21 cellular contexts compared by ENCODE assay signal in the genomic region with DNA sequence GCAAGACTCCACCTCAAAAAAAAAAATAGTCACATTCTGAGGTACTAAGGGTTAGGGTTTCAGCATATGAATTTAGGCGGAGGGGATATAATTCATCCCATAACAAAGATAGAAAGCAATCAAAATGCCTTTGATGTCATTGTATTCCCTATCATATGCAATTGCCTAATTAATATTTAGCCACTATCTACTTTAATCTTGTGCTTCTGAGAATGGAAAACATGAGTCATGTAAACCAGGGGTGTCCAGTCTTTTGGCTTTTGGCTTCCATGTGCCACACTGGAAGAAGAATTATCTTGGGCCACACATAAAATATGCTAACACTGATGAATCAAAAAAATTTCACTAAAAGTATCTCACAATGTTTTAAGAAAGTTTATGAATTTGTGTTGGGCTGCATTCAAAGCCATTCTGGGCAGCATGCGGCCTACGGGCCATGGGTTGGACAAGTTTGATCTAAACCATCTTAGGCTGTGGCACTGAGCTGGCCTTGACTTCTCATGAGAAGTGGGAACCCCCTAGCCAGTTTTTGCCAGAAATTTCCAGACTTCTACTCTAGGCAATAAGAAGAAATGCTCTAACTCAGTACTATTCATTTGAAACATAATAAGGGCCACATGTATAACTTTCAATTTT.
A peak's percentile ranks its signal among the peaks of the same experiment; 100 is the strongest.
DNase-seq lines count a peak whose midpoint lies in the region; ATAC-seq, FAIRE-seq and TF ChIP-seq lines count a peak whose summit lies in the region.
"Had no signal": no experiment of that assay in that cellular context is flagged by ENCODE, and none has a peak within 500 bp of the region (broad histone marks: within the 10 kb centered on the region; RNA-seq: fewer than 3 reads in every experiment).

No MANE protein-coding gene starts in this region.

- no peak for DNase-seq in activated naive CD8-positive, alpha-beta T cell treated with anti-CD3 and anti-CD28 coated beads for 36 hours
- DNase-seq in chondrocyte (ENCODE audit: low spot score) (no peak), small intestine (peak; percentile 25), COLO829 (ENCODE audit: low spot score) (no peak), C1 segment of cervical spinal cord (lab: John Stamatoyannopoulos, UW) (no peak)
- no peak for DNase-seq in natural killer cell treated with Interleukin-12 subunit alpha and Interleukin-12 subunit beta and Interleukin-15 and Interleukin-18, amount 100 ng/mL, for 72 hours (ENCODE audit: low spot score)
- DNase-seq: 8988T; BE2C; CD4-positive, alpha-beta memory T cell; DMS79; NCI-H1048; NCI-H1436; NCI-H2029; NCI-H345; NCI-H524 treated with DMSO at 0.1 percent for 48 hours; PC-3; RPMI8226; SHP77 treated with DMSO at 0.1 percent for 48 hours had no signal

- H3K27ac ChIP-seq in small intestine (ENCODE audit: low read depth in 1 of 2, low read length in 1 of 2), result no peak overlapping the region
- H3K27ac ChIP-seq: KMS-11 had no signal

- H3K27me3 ChIP-seq in small intestine (ENCODE audit: control insufficient read depth in 2 of 2, insufficient read depth in 2 of 2, low read length in 2 of 2), result no peaks in the 10 kb centered on the region
- H3K27me3 ChIP-seq: BE2C had no signal

- no peak for FAIRE-seq in small intestine (lab: Jason Lieb, UNC)

- no peak overlapping the region for H3K4me3 ChIP-seq in small intestine (ENCODE audit: low read depth in 1 of 2, low read length in 2 of 2)

- no peak for ATAC-seq in GM18511 (IDR thresholded peaks at IDR 0.05; ENCODE audit: unreplicated experiment)
- no peak for ATAC-seq in natural killer cell treated with Interleukin-12 subunit alpha and Interleukin-12 subunit beta and Interleukin-15 and Interleukin-18, amount 100 ng/mL, for 72 hours
- ATAC-seq: PC-3 had no signal

- no peaks in the 10 kb centered on the region for H3K36me3 ChIP-seq in small intestine (ENCODE audit: control insufficient read depth in 2 of 2, insufficient read depth in 2 of 2, low read length in 2 of 2)
- H3K36me3 ChIP-seq: BE2C had no signal

- peaks cover 9% of the 10 kb centered on the region for H3K9me3 Mint-ChIP-seq in activated naive CD8-positive, alpha-beta T cell (ENCODE audit: low read depth)
- peaks cover 3% of the 10 kb centered on the region for H3K9me3 Mint-ChIP-seq in activated naive CD8-positive, alpha-beta T cell treated with anti-CD3 and anti-CD28 coated beads for 36 hours
- H3K9me3 Mint-ChIP-seq in chondrocyte (ENCODE audit: low read depth), result no peaks in the 10 kb centered on the region
- no peaks in the 10 kb centered on the region for H3K9me3 Mint-ChIP-seq in natural killer cell treated with Interleukin-12 subunit alpha and Interleukin-12 subunit beta and Interleukin-15 and Interleukin-18, amount 100 ng/mL, for 72 hours
- H3K9me3 Mint-ChIP-seq: CD4-positive, alpha-beta memory T cell had no signal

- H3K4me1 Mint-ChIP-seq in activated naive CD8-positive, alpha-beta T cell (ENCODE audit: low read depth), result peaks cover 46% of the 10 kb centered on the region
- H3K4me1 Mint-ChIP-seq in activated naive CD8-positive, alpha-beta T cell treated with anti-CD3 and anti-CD28 coated beads for 36 hours, result peaks cover 49% of the 10 kb centered on the region
- H3K4me1 Mint-ChIP-seq in chondrocyte (ENCODE audit: low read depth), result peaks cover 64% of the 10 kb centered on the region
- H3K4me1 Mint-ChIP-seq in natural killer cell treated with Interleukin-12 subunit alpha and Interleukin-12 subunit beta and Interleukin-15 and Interleukin-18, amount 100 ng/mL, for 72 hours (ENCODE audit: low read depth in 2 of 2), result no peaks in the 10 kb centered on the region

- no peak overlapping the region for H3K4me3 Mint-ChIP-seq in activated naive CD8-positive, alpha-beta T cell
- no peak overlapping the region for H3K4me3 Mint-ChIP-seq in activated naive CD8-positive, alpha-beta T cell treated with anti-CD3 and anti-CD28 coated beads for 36 hours
- H3K4me3 Mint-ChIP-seq in chondrocyte (ENCODE audit: unreplicated experiment), result no peak overlapping the region
- no peak overlapping the region for H3K4me3 Mint-ChIP-seq in natural killer cell treated with Interleukin-12 subunit alpha and Interleukin-12 subunit beta and Interleukin-15 and Interleukin-18, amount 100 ng/mL, for 72 hours
- H3K4me3 Mint-ChIP-seq: CD4-positive, alpha-beta memory T cell had no signal

- TF ChIP-seq CTCF in chondrocyte (IDR thresholded peaks at IDR 0.05), result no peak

- no peaks in the 10 kb centered on the region for H3K4me1 ChIP-seq in small intestine (ENCODE audit: control insufficient read depth in 2 of 2, insufficient read depth in 1 of 2, low read depth in 1 of 2, low read length in 1 of 2)

- H3K36me3 Mint-ChIP-seq in activated naive CD8-positive, alpha-beta T cell, result peaks cover 7% of the 10 kb centered on the region
- peaks cover 8% of the 10 kb centered on the region for H3K36me3 Mint-ChIP-seq in activated naive CD8-positive, alpha-beta T cell treated with anti-CD3 and anti-CD28 coated beads for 36 hours
- H3K36me3 Mint-ChIP-seq in chondrocyte (ENCODE audit: low read depth), result no peaks in the 10 kb centered on the region
- H3K36me3 Mint-ChIP-seq in natural killer cell treated with Interleukin-12 subunit alpha and Interleukin-12 subunit beta and Interleukin-15 and Interleukin-18, amount 100 ng/mL, for 72 hours, result no peaks in the 10 kb centered on the region
- H3K36me3 Mint-ChIP-seq: CD4-positive, alpha-beta memory T cell had no signal

- H3K9me3 ChIP-seq in small intestine (ENCODE audit: control insufficient read depth, low read depth), result no peaks in the 10 kb centered on the region
- H3K9me3 ChIP-seq: BE2C had no signal

- peak overlapping the region; percentile 24 for H3K27ac Mint-ChIP-seq in activated naive CD8-positive, alpha-beta T cell
- no peak overlapping the region for H3K27ac Mint-ChIP-seq in activated naive CD8-positive, alpha-beta T cell treated with anti-CD3 and anti-CD28 coated beads for 36 hours
- H3K27ac Mint-ChIP-seq in chondrocyte (ENCODE audit: unreplicated experiment), result peak overlapping the region; percentile 56
- H3K27ac Mint-ChIP-seq in natural killer cell treated with Interleukin-12 subunit alpha and Interleukin-12 subunit beta and Interleukin-15 and Interleukin-18, amount 100 ng/mL, for 72 hours, result no peak overlapping the region

- H3K27me3 Mint-ChIP-seq in activated naive CD8-positive, alpha-beta T cell, result no peaks in the 10 kb centered on the region
- H3K27me3 Mint-ChIP-seq in activated naive CD8-positive, alpha-beta T cell treated with anti-CD3 and anti-CD28 coated beads for 36 hours, result no peaks in the 10 kb centered on the region
- no peaks in the 10 kb centered on the region for H3K27me3 Mint-ChIP-seq in chondrocyte (ENCODE audit: low read depth)
- H3K27me3 Mint-ChIP-seq in natural killer cell treated with Interleukin-12 subunit alpha and Interleukin-12 subunit beta and Interleukin-15 and Interleukin-18, amount 100 ng/mL, for 72 hours, result peaks cover 6 to 7% of the 10 kb centered on the region in 2 donors
- H3K27me3 Mint-ChIP-seq: CD4-positive, alpha-beta memory T cell had no signal

- WGBS in small intestine, 3 donors, result 69 to 83% (median 78%) methylated on average over 3 of the region's 3 CpGs

Comparison
In these comparisons a context has a peak if more than half of its experiments do, and no peak if none do; other contexts are left out.
1. H3K27ac Mint-ChIP-seq: peak in activated naive CD8-positive, alpha-beta T cell (single experiment) and chondrocyte (single experiment); none in activated naive CD8-positive, alpha-beta T cell treated with anti-CD3 and anti-CD28 coated beads for 36 hours (single experiment) and natural killer cell treated with Interleukin-12 subunit alpha and Interleukin-12 subunit beta and Interleukin-15 and Interleukin-18, amount 100 ng/mL, for 72 hours (0 of 2).